8 cellular contexts compared by ENCODE assay signal in the genomic region with DNA sequence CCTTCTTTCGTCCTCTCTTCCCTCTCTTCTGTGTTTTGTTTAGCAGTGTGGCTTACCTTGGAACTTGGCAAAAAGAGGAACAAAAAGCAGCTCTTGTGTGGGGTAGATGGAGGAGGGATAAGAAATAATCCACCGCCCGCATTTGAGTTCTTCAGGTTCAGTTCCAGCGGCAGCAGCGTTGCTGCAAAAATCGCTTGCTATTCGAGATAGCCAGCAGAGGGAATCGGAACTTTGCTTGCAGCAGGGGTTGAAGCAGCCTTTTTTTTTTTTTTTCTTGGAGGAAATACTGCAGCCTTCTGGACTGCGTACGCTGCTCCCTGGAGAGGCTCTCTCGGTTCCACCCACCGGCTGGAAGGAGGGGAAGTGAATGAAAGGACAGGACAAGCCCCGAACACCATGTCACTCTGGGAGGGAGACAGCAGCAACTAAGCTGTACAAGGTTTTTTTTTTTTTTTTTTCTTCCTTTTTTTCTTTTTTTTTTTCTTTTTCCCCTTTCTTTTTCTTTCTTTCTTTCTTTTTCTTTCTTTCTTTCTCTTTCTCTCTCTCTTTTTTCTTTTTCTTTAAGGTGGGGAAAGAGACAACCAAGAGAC. TPM values are rescaled to one million over a fixed set of nuclear protein-coding genes. Genes with fewer than 3 reads are reported as not detected.
DNase-seq lines count a peak whose midpoint lies in the region; ATAC-seq and TF ChIP-seq lines count a peak whose summit lies in the region.

A gene (plus strand): TSS at position 397 of the 590 bp plus-strand sequence.

- DNase-seq in COLO829 (ENCODE audit: low spot score) (peak; percentile 90), HS-27A (ENCODE audit: low read depth) (peak; percentile 84), endothelial cell (ENCODE audit: low spot score) (peak; percentile 67), lung (ENCODE audit: low spot score) (peak; percentile 82), stromal cell of bone marrow (ENCODE audit: low read depth) (peak; percentile 93)

- H3K4me3 ChIP-seq in lung = peak within 1 kb of the TSS; percentile 81

- no peaks in the 10 kb centered on the region for H3K9me3 Mint-ChIP-seq in T-helper 1 cell treated with Interleukin-12 subunit alpha and Interleukin-12 subunit beta and Interleukin-4 antibody, amounts not matched to agents 30 μg/mL and 1 μg/mL, for 36 hours
- no peaks in the 10 kb centered on the region for H3K9me3 Mint-ChIP-seq in endothelial cell (ENCODE audit: unreplicated experiment)

- WGBS in lung, 2 donors = 0 to 1% methylated on average over 13 of the region's 13 CpGs

- H3K36me3 Mint-ChIP-seq in T-helper 1 cell treated with Interleukin-12 subunit alpha and Interleukin-12 subunit beta and Interleukin-4 antibody, amounts not matched to agents 30 μg/mL and 1 μg/mL, for 36 hours (ENCODE audit: low read depth) = no peaks in the 10 kb centered on the region
- no peaks in the 10 kb centered on the region for H3K36me3 Mint-ChIP-seq in endothelial cell (ENCODE audit: low read depth, unreplicated experiment)

- H3K27me3 ChIP-seq in lung (ENCODE audit: control insufficient read depth, insufficient read depth) = no peaks in the 10 kb centered on the region

- H3K4me1 ChIP-seq in lung (ENCODE audit: control insufficient read depth in 2 of 2, insufficient read depth in 2 of 2, low read length in 2 of 2) = peaks cover 0 to 3% of the 10 kb centered on the region in 2 donors

- peak within 1 kb of the TSS; percentile 92 for H3K4me3 Mint-ChIP-seq in T-helper 1 cell treated with Interleukin-12 subunit alpha and Interleukin-12 subunit beta and Interleukin-4 antibody, amounts not matched to agents 30 μg/mL and 1 μg/mL, for 36 hours
- peak within 1 kb of the TSS; percentile 94 for H3K4me3 Mint-ChIP-seq in endothelial cell (ENCODE audit: unreplicated experiment)

- H3K9me3 ChIP-seq in lung (ENCODE audit: control insufficient read depth in 2 of 2, insufficient read depth in 1 of 2, low read length in 1 of 2) = no peaks in the 10 kb centered on the region

- H3K27me3 Mint-ChIP-seq in T-helper 1 cell treated with Interleukin-12 subunit alpha and Interleukin-12 subunit beta and Interleukin-4 antibody, amounts not matched to agents 30 μg/mL and 1 μg/mL, for 36 hours (ENCODE audit: low read depth) = peaks cover 3% of the 10 kb centered on the region
- H3K27me3 Mint-ChIP-seq in endothelial cell (ENCODE audit: unreplicated experiment) = peaks cover 2% of the 10 kb centered on the region

- peaks cover 29% of the 10 kb centered on the region for H3K4me1 Mint-ChIP-seq in T-helper 1 cell treated with Interleukin-12 subunit alpha and Interleukin-12 subunit beta and Interleukin-4 antibody, amounts not matched to agents 30 μg/mL and 1 μg/mL, for 36 hours (ENCODE audit: low read depth)
- peaks cover 43% of the 10 kb centered on the region for H3K4me1 Mint-ChIP-seq in endothelial cell (ENCODE audit: unreplicated experiment)

- TF ChIP-seq CTCF in endothelial cell (IDR thresholded peaks at IDR 0.05; ENCODE audit: unreplicated experiment) (no peak), lung (IDR thresholded peaks at IDR 0.05; ENCODE audit: control extremely low read depth, extremely low read depth) (no peak)

- peak within 1 kb of the TSS; percentile 45 for H3K27ac Mint-ChIP-seq in T-helper 1 cell treated with Interleukin-12 subunit alpha and Interleukin-12 subunit beta and Interleukin-4 antibody, amounts not matched to agents 30 μg/mL and 1 μg/mL, for 36 hours
- H3K27ac Mint-ChIP-seq in endothelial cell (ENCODE audit: unreplicated experiment) = peak within 1 kb of the TSS; percentile 92

- ATAC-seq in GM18867 (IDR thresholded peaks at IDR 0.05; ENCODE audit: unreplicated experiment) = peak; percentile 36
- peak; percentile 86 for ATAC-seq in lung (ENCODE audit: insufficient read depth, low FRiP score)
- no peak for ATAC-seq in GM21528 (IDR thresholded peaks at IDR 0.05; ENCODE audit: low FRiP score, unreplicated experiment)

- H3K36me3 ChIP-seq in lung (ENCODE audit: control insufficient read depth in 2 of 2, insufficient read depth in 2 of 2, low read length in 2 of 2) = no peaks in the 10 kb centered on the region

- peak within 1 kb of the TSS; percentile 83 to 94 for H3K27ac ChIP-seq in lung (ENCODE audit: low read depth in 1 of 2, low read length in 1 of 2)

RNA-seq across cellular contexts. Expression of the gene that starts here (rescaled TPM):
- total RNA-seq in endothelial cell (ENCODE audit: unreplicated experiment) (30.9 TPM), lung (100 to 1,000 TPM in 1 of 2 donors, 10 to 100 TPM in 1; 48.1 to 117 TPM)
- 10 to 100 TPM in 1 of 2 donors, 1 to 10 TPM in 1; 4.8 to 10.8 TPM for polyA plus RNA-seq in lung
